In genomic region chr4:7918981-7919380, GRCh38 we compare ENCODE assay signal across 2 cellular contexts.
TF ChIP-seq lines count a peak whose summit lies in the region.

No MANE protein-coding gene starts in this region.

TF ChIP-seq in GM23338, 12 proteins besides CTCF, POLR2A, EP300 and RAD21:
- TF ChIP-seq ZNF462 (CRISPR knock-in tag; IDR thresholded peaks at IDR 0.05), result no peak

TF ChIP-seq in SK-N-SH treated with all-trans-retinoic acid at 6 μM for 48 hours, 23 proteins besides CTCF, POLR2A, EP300 and RAD21 (continued from another document):
- TF ChIP-seq, protein P1, sequence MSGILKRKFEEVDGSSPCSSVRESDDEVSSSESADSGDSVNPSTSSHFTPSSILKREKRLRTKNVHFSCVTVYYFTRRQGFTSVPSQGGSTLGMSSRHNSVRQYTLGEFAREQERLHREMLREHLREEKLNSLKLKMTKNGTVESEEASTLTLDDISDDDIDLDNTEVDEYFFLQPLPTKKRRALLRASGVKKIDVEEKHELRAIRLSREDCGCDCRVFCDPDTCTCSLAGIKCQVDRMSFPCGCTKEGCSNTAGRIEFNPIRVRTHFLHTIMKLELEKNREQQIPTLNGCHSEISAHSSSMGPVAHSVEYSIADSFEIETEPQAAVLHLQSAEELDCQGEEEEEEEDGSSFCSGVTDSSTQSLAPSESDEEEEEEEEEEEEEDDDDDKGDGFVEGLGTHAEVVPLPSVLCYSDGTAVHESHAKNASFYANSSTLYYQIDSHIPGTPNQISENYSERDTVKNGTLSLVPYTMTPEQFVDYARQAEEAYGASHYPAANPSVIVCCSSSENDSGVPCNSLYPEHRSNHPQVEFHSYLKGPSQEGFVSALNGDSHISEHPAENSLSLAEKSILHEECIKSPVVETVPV (CRISPR knock-in tag; IDR thresholded peaks at IDR 0.05), result no peak
- TF ChIP-seq OSR1 (CRISPR knock-in tag; IDR thresholded peaks at IDR 0.05) (no peak), ISL1 (CRISPR knock-in tag; IDR thresholded peaks at IDR 0.05) (no peak), TCF4 (CRISPR knock-in tag; IDR thresholded peaks at IDR 0.05; ENCODE audit: borderline replicate concordance) (no peak), ZFP30 (CRISPR knock-in tag; IDR thresholded peaks at IDR 0.05) (no peak), GLIS3 (CRISPR knock-in tag; IDR thresholded peaks at IDR 0.05) (no peak), BACH2 (CRISPR knock-in tag; IDR thresholded peaks at IDR 0.05; ENCODE audit: borderline replicate concordance) (no peak), ZFP3 (CRISPR knock-in tag; IDR thresholded peaks at IDR 0.05) (no peak), ZNF70 (CRISPR knock-in tag; IDR thresholded peaks at IDR 0.05) (no peak)
- TF ChIP-seq, protein P2, sequence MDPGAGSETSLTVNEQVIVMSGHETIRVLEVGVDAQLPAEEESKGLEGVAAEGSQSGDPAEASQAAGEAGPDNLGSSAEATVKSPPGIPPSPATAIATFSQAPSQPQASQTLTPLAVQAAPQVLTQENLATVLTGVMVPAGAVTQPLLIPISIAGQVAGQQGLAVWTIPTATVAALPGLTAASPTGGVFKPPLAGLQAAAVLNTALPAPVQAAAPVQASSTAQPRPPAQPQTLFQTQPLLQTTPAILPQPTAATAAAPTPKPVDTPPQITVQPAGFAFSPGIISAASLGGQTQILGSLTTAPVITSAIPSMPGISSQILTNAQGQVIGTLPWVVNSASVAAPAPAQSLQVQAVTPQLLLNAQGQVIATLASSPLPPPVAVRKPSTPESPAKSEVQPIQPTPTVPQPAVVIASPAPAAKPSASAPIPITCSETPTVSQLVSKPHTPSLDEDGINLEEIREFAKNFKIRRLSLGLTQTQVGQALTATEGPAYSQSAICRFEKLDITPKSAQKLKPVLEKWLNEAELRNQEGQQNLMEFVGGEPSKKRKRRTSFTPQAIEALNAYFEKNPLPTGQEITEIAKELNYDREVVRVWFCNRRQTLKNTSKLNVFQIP (CRISPR knock-in tag; IDR thresholded peaks at IDR 0.05; ENCODE audit: borderline replicate concordance, low read depth), result no peak
- TF ChIP-seq, protein P3, sequence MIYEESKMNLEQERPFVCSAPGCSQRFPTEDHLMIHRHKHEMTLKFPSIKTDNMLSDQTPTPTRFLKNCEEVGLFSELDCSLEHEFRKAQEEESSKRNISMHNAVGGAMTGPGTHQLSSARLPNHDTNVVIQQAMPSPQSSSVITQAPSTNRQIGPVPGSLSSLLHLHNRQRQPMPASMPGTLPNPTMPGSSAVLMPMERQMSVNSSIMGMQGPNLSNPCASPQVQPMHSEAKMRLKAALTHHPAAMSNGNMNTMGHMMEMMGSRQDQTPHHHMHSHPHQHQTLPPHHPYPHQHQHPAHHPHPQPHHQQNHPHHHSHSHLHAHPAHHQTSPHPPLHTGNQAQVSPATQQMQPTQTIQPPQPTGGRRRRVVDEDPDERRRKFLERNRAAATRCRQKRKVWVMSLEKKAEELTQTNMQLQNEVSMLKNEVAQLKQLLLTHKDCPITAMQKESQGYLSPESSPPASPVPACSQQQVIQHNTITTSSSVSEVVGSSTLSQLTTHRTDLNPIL (CRISPR knock-in tag; IDR thresholded peaks at IDR 0.05; ENCODE audit: low read depth), result no peak
TF ChIP-seq in SK-N-SH treated with all-trans-retinoic acid at 6 μM for 48 hours: peak in this region for 0.
